Comparison of ENCODE assay signal across 13 cellular contexts in genomic region chr20:10922941-10923340, GRCh38.
DNase-seq lines count a peak whose midpoint lies in the region; ATAC-seq and TF ChIP-seq lines count a peak whose summit lies in the region.
"Had no signal": no experiment of that assay in that cellular context is flagged by ENCODE, and none has a peak within 500 bp of the region (broad histone marks: within the 10 kb centered on the region; RNA-seq: fewer than 3 reads in every experiment).

No MANE protein-coding gene starts in this region.

- peak overlapping the region; percentile 65 for H3K27ac ChIP-seq in ACC112 (ENCODE audit: low read depth, low read length)
- H3K27ac ChIP-seq: BLaER1 treated with 17β-estradiol and CSF1 and Interleukin-3, amounts not matched to agents 10 nM and 100 nM had no signal

- peaks cover 17% of the 10 kb centered on the region for H3K4me1 Mint-ChIP-seq in brain
- H3K4me1 Mint-ChIP-seq: activated B cell treated with CpG ODN at 0.5 μM for 24 hours, endodermal cell had no signal

- H3K27me3 ChIP-seq in ACC112 (ENCODE audit: insufficient read depth, low read length): no peaks in the 10 kb centered on the region
- H3K27me3 ChIP-seq: BLaER1 treated with 17β-estradiol and CSF1 and Interleukin-3, amounts not matched to agents 10 nM and 100 nM had no signal

- H3K27ac Mint-ChIP-seq in brain: peak overlapping the region in 4 of 5 experiments; percentile 2 to 81 (median 18)
- H3K27ac Mint-ChIP-seq: activated B cell treated with CpG ODN at 0.5 μM for 24 hours, endodermal cell had no signal

- TF ChIP-seq CTCF in brain (conservative IDR thresholded peaks at IDR 0.05): no peak

- peak overlapping the region; percentile 41 for H3K4me3 ChIP-seq in ACC112 (ENCODE audit: low read depth, low read length)
- H3K4me3 ChIP-seq: BLaER1 treated with 17β-estradiol and CSF1 and Interleukin-3, amounts not matched to agents 10 nM and 100 nM had no signal

- no peaks in the 10 kb centered on the region for H3K36me3 Mint-ChIP-seq in brain

- peaks cover 77% of the 10 kb centered on the region for H3K4me1 ChIP-seq in ACC112 (ENCODE audit: control insufficient read depth, insufficient read depth, low read length, unreplicated experiment)
- H3K4me1 ChIP-seq: BLaER1 treated with 17β-estradiol and CSF1 and Interleukin-3, amounts not matched to agents 10 nM and 100 nM had no signal

- H3K36me3 ChIP-seq in ACC112 (ENCODE audit: insufficient read depth, low read length): no peaks in the 10 kb centered on the region
- H3K36me3 ChIP-seq: BLaER1 treated with 17β-estradiol and CSF1 and Interleukin-3, amounts not matched to agents 10 nM and 100 nM had no signal

- no peaks in the 10 kb centered on the region for H3K27me3 Mint-ChIP-seq in brain
- H3K27me3 Mint-ChIP-seq: activated B cell treated with CpG ODN at 0.5 μM for 24 hours had no signal

- no peaks in the 10 kb centered on the region for H3K79me2 ChIP-seq in ACC112 (ENCODE audit: control insufficient read depth, insufficient read depth, low read length, unreplicated experiment)

- peak overlapping the region; percentile 47 for H2AFZ ChIP-seq in ACC112 (ENCODE audit: low read length, unreplicated experiment)

- DNase-seq in HT-29 (ENCODE audit: low spot score) (peak; percentile 56), left kidney (ENCODE audit: low read depth, low spot score) (peak; percentile 36), DMS 273 treated with DMSO at 0.1 percent for 48 hours (lab: John Stamatoyannopoulos, UW) (no peak)
- DNase-seq in activated effector memory CD4-positive, alpha-beta T cell treated with Interleukin-2 at 50 U/mL for 16 hours: no peak
- DNase-seq: activated B cell treated with CpG ODN at 0.5 μM for 24 hours; activated effector memory CD4-positive, alpha-beta T cell treated with anti-CD3 and anti-CD28 coated beads, Interleukin-2, amount 50 U/mL, for 16 hours; endodermal cell; small intestine had no signal

- H3K9me3 Mint-ChIP-seq in brain: no peaks in the 10 kb centered on the region
- H3K9me3 Mint-ChIP-seq: activated B cell treated with CpG ODN at 0.5 μM for 24 hours, endodermal cell had no signal

- ATAC-seq in GM18502 (IDR thresholded peaks at IDR 0.05; ENCODE audit: poor library complexity, unreplicated experiment) (no peak), GM18520 (IDR thresholded peaks at IDR 0.05; ENCODE audit: unreplicated experiment) (no peak)

- H3K4me3 Mint-ChIP-seq in brain: peak overlapping the region in 1 of 5 experiments; percentile 12
- H3K4me3 Mint-ChIP-seq: activated B cell treated with CpG ODN at 0.5 μM for 24 hours, endodermal cell had no signal

Comparison
In these comparisons a context has a peak if more than half of its experiments do, and no peak if none do; other contexts are left out.
1. DNase-seq: peak in HT-29 (single experiment) and left kidney (single experiment); none in DMS 273 treated with DMSO at 0.1 percent for 48 hours (single experiment) and activated effector memory CD4-positive, alpha-beta T cell treated with Interleukin-2 at 50 U/mL for 16 hours (single experiment).